ENCODE assay signal across 8 cellular contexts in the genomic region with DNA sequence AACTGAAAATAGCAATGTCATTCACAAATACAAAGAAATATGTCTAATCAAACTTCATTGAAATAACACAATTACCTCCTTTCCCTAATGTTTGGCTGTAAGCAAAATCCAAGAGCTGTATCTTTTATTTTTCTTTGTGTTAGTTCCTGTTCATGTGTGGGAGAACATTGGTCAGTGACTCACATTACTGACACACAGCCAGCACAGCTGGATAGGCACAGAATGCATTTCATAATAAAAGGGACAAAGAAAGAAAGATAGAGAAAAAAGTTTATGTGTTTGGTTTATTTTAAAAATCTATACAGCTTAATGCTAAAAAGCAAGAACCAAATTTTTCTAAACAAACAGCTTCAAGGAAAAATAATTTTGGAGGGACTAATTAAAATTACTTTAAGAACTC.
DNase-seq lines count a peak whose midpoint lies in the region; ATAC-seq, FAIRE-seq and TF ChIP-seq lines count a peak whose summit lies in the region.

No MANE protein-coding gene starts in this region.

- no peak for ATAC-seq in CD4-positive, alpha-beta T cell (ENCODE audit: poor library complexity)
- ATAC-seq in HG02588 (IDR thresholded peaks at IDR 0.05; ENCODE audit: unreplicated experiment): no peak

- DNase-seq in NCI-H460 (ENCODE audit: extremely low read depth, low read depth): peak; percentile 27
- no peak for DNase-seq in mesothelial cell of epicardium (ENCODE audit: low spot score in 2 of 2, unreplicated experiment in 2 of 2)
- no peak for DNase-seq in CD4-positive, alpha-beta T cell
- DNase-seq in iPS-NIHi7 (ENCODE audit: extremely low spot score): no peak
- DNase-seq in NCI-H82 treated with DMSO at 0.1 percent for 48 hours (lab: John Stamatoyannopoulos, UW; ENCODE audit: unreplicated experiment): no peak

- no peak for TF ChIP-seq CTCF in mesothelial cell of epicardium (IDR thresholded peaks at IDR 0.05; ENCODE audit: unreplicated experiment)
- TF ChIP-seq CTCF in CD4-positive, alpha-beta T cell (IDR thresholded peaks at IDR 0.05): no peak

- intact Hi-C loops in CD4-positive, alpha-beta T cell (cut with DNase I, micrococcal nuclease): no loop called here

- peak; percentile 99 for FAIRE-seq in endometrium (lab: Jason Lieb, UNC)

- H3K4me1 ChIP-seq in urinary bladder (ENCODE audit: insufficient read depth): no peaks in the 10 kb centered on the region

- peaks cover 9% of the 10 kb centered on the region for H3K9me3 Mint-ChIP-seq in mesothelial cell of epicardium
- H3K9me3 Mint-ChIP-seq in CD4-positive, alpha-beta T cell: no peaks in the 10 kb centered on the region

- H3K36me3 ChIP-seq in urinary bladder (ENCODE audit: insufficient read depth): no peaks in the 10 kb centered on the region

- peaks cover 53% of the 10 kb centered on the region for H3K4me1 Mint-ChIP-seq in mesothelial cell of epicardium
- no peaks in the 10 kb centered on the region for H3K4me1 Mint-ChIP-seq in CD4-positive, alpha-beta T cell (ENCODE audit: low read depth)

- H3K27me3 ChIP-seq in CD4-positive, alpha-beta T cell (ENCODE audit: control insufficient read depth, insufficient read depth, low read length): no peaks in the 10 kb centered on the region

- no peaks in the 10 kb centered on the region for H3K36me3 Mint-ChIP-seq in mesothelial cell of epicardium
- no peaks in the 10 kb centered on the region for H3K36me3 Mint-ChIP-seq in CD4-positive, alpha-beta T cell (ENCODE audit: low read depth)

- POLR2A ChIA-PET in CD4-positive, alpha-beta T cell (lab: Charles Lee): no interaction called here

- H3K4me3 ChIP-seq in urinary bladder (ENCODE audit: low read depth, low read length): no peak overlapping the region

- H3K27ac Mint-ChIP-seq in mesothelial cell of epicardium: peak overlapping the region; percentile 100
- no peak overlapping the region for H3K27ac Mint-ChIP-seq in CD4-positive, alpha-beta T cell

- no peaks in the 10 kb centered on the region for H3K27me3 Mint-ChIP-seq in mesothelial cell of epicardium (ENCODE audit: low read depth)
- no peaks in the 10 kb centered on the region for H3K27me3 Mint-ChIP-seq in CD4-positive, alpha-beta T cell

- H3K4me3 Mint-ChIP-seq in mesothelial cell of epicardium: peak overlapping the region; percentile 40
- no peak overlapping the region for H3K4me3 Mint-ChIP-seq in CD4-positive, alpha-beta T cell

- CTCF ChIA-PET in CD4-positive, alpha-beta T cell (lab: Charles Lee): no interaction called here

- no peaks in the 10 kb centered on the region for H3K9me3 ChIP-seq in CD4-positive, alpha-beta T cell (ENCODE audit: control insufficient read depth, low read length)

- H3K27ac ChIP-seq in urinary bladder (ENCODE audit: low read depth): peak overlapping the region; percentile 67
- no peak overlapping the region for H3K27ac ChIP-seq in CD4-positive, alpha-beta T cell (ENCODE audit: low read depth, low read length)
